In genomic region chr17:35345445-35345925, GRCh38 we compare ENCODE assay signal across 9 cellular contexts. TPM values are rescaled to one million over a fixed set of nuclear protein-coding genes. Genes with fewer than 3 reads are reported as not detected.
A peak's percentile ranks its signal among the peaks of the same experiment; 100 is the strongest.
DNase-seq lines count a peak whose midpoint lies in the region; ATAC-seq, FAIRE-seq and TF ChIP-seq lines count a peak whose summit lies in the region.
"Had no signal": no experiment of that assay in that cellular context is flagged by ENCODE, and none has a peak within 500 bp of the region (broad histone marks: within the 10 kb centered on the region; RNA-seq: fewer than 3 reads in every experiment).

No MANE protein-coding gene starts in this region.

- no peak for DNase-seq in stimulated activated naive CD8-positive, alpha-beta T cell treated with anti-CD3 and anti-CD28 coated beads, Interleukin-15, Interleukin-2, amounts not matched to agents 100 U/mL and 50 U/mL, for 24 hours
- DNase-seq in endothelial cell of umbilical vein (ENCODE audit: low read depth, low spot score) (no peak), natural killer cell (no peak), NCI-H187 (lab: John Stamatoyannopoulos, UW) (no peak), urothelium cell line (ENCODE audit: low spot score) (no peak)

- POLR2A ChIA-PET in endothelial cell of umbilical vein (lab: Charles Lee): no interaction called here

- no TSS peak for BruUV-seq in endothelial cell of umbilical vein (replicated peaks; lab: Mats Ljungman, UMichigan)

- peak overlapping the region in 1 of 3 experiments; percentile 46 for H3K4me3 ChIP-seq in endothelial cell of umbilical vein (replicated peaks in 1 of 3; ENCODE audit: insufficient read depth in 1 of 3, low read depth in 1 of 3, low read length in 3 of 3)

- peaks cover 11% of the 10 kb centered on the region for H3K27me3 Mint-ChIP-seq in stimulated activated naive CD8-positive, alpha-beta T cell treated with anti-CD3 and anti-CD28 coated beads, Interleukin-15, Interleukin-2, amounts not matched to agents 100 ng/mL and 50 ng/mL, for 24 hours
- H3K27me3 Mint-ChIP-seq in natural killer cell (ENCODE audit: low read depth in 2 of 2): no peaks in the 10 kb centered on the region

- H3K4me1 ChIP-seq in endothelial cell of umbilical vein (ENCODE audit: control insufficient read depth, extremely low read depth, insufficient read depth, low read length): peaks cover 10% of the 10 kb centered on the region
- H3K4me1 ChIP-seq: foreskin keratinocyte had no signal

- H3K9me1 ChIP-seq in endothelial cell of umbilical vein (replicated peaks; ENCODE audit: control insufficient read depth, extremely low read depth, insufficient read depth, low read length): no peaks in the 10 kb centered on the region

- intact Hi-C loops in endothelial cell of umbilical vein (cut with micrococcal nuclease) (no loop called here), natural killer cell (cut with micrococcal nuclease) (no loop called here)

- CTCF ChIA-PET in endothelial cell of umbilical vein (lab: Charles Lee): interaction anchor here (1.2 to 1.7 kb wide), 4 partner anchors 33 to 194 kb away, joined by 3 to 10 read pairs (median 4); no protein-coding TSS in a partner anchor

- no peak overlapping the region for H3K9ac ChIP-seq in endothelial cell of umbilical vein (replicated peaks; ENCODE audit: extremely low read depth, insufficient read depth, low read length)

- TF ChIP-seq CTCF in endothelial cell of umbilical vein (IDR thresholded peaks at IDR 0.05; ENCODE audit: extremely low read depth in 1 of 2, insufficient read depth in 1 of 2, low read depth in 1 of 2, low read length in 2 of 2): no peak
- no peak for TF ChIP-seq CTCF in natural killer cell (IDR thresholded peaks at IDR 0.05)

- FAIRE-seq in endothelial cell of umbilical vein (lab: Jason Lieb, UNC) (peak; percentile 12), urothelium cell line (lab: Jason Lieb, UNC) (no peak)

- peaks cover 4% of the 10 kb centered on the region for H3K36me3 Mint-ChIP-seq in stimulated activated naive CD8-positive, alpha-beta T cell treated with anti-CD3 and anti-CD28 coated beads, Interleukin-15, Interleukin-2, amounts not matched to agents 100 ng/mL and 50 ng/mL, for 24 hours (ENCODE audit: low read depth)
- peaks cover 11% of the 10 kb centered on the region for H3K36me3 Mint-ChIP-seq in natural killer cell

- no peak overlapping the region for H3K27ac ChIP-seq in endothelial cell of umbilical vein (ENCODE audit: insufficient read depth, low read depth, low read length)
- H3K27ac ChIP-seq: foreskin keratinocyte had no signal

- peak overlapping the region; percentile 71 for H3K27ac Mint-ChIP-seq in stimulated activated naive CD8-positive, alpha-beta T cell treated with anti-CD3 and anti-CD28 coated beads, Interleukin-15, Interleukin-2, amounts not matched to agents 100 ng/mL and 50 ng/mL, for 24 hours
- H3K27ac Mint-ChIP-seq in natural killer cell: peak overlapping the region; percentile 77 to 93

- H2AFZ ChIP-seq in endothelial cell of umbilical vein (ENCODE audit: low read depth, low read length): peak overlapping the region; percentile 60

- H3K4me3 Mint-ChIP-seq in stimulated activated naive CD8-positive, alpha-beta T cell treated with anti-CD3 and anti-CD28 coated beads, Interleukin-15, Interleukin-2, amounts not matched to agents 100 ng/mL and 50 ng/mL, for 24 hours: peak overlapping the region; percentile 88
- H3K4me3 Mint-ChIP-seq in natural killer cell: peak overlapping the region; percentile 96

- peaks cover 38% of the 10 kb centered on the region for H3K4me1 Mint-ChIP-seq in stimulated activated naive CD8-positive, alpha-beta T cell treated with anti-CD3 and anti-CD28 coated beads, Interleukin-15, Interleukin-2, amounts not matched to agents 100 ng/mL and 50 ng/mL, for 24 hours (ENCODE audit: low read depth)
- peaks cover 39 to 42% of the 10 kb centered on the region in 2 donors for H3K4me1 Mint-ChIP-seq in natural killer cell

- dilution Hi-C loops in endothelial cell of umbilical vein (cut with MboI; ENCODE audit: extremely low pct_ligation_motif_present, low sequenced_read_pairs): no loop called here

- H3K9me3 Mint-ChIP-seq in stimulated activated naive CD8-positive, alpha-beta T cell treated with anti-CD3 and anti-CD28 coated beads, Interleukin-15, Interleukin-2, amounts not matched to agents 100 ng/mL and 50 ng/mL, for 24 hours: no peaks in the 10 kb centered on the region
- H3K9me3 Mint-ChIP-seq in natural killer cell: no peaks in the 10 kb centered on the region

- no peaks in the 10 kb centered on the region for H3K79me2 ChIP-seq in endothelial cell of umbilical vein (ENCODE audit: control insufficient read depth, insufficient read depth, low read length)

- no peaks in the 10 kb centered on the region for H3K9me3 ChIP-seq in endothelial cell of umbilical vein (replicated peaks; ENCODE audit: control insufficient read depth, insufficient read depth, low read length)

- peaks cover 3 to 9% of the 10 kb centered on the region in 2 experiments for H3K27me3 ChIP-seq in endothelial cell of umbilical vein (ENCODE audit: control insufficient read depth in 2 of 2, insufficient read depth in 2 of 2, low read length in 2 of 2)

- H4K20me1 ChIP-seq in endothelial cell of umbilical vein (replicated peaks; ENCODE audit: control insufficient read depth, extremely low read depth, insufficient read depth, low read length): no peaks in the 10 kb centered on the region

- no peak for ATAC-seq in stimulated activated naive CD8-positive, alpha-beta T cell treated with anti-CD3 and anti-CD28 coated beads, Interleukin-15, Interleukin-2, amounts not matched to agents 100 U/mL and 50 U/mL, for 24 hours
- no peak for ATAC-seq in natural killer cell
- no peak for ATAC-seq in HG02763 (IDR thresholded peaks at IDR 0.05; ENCODE audit: unreplicated experiment)
- no peak for ATAC-seq in HG03342 (IDR thresholded peaks at IDR 0.05; ENCODE audit: unreplicated experiment)

- peaks cover 0 to under 1% of the 10 kb centered on the region in 2 experiments for H3K36me3 ChIP-seq in endothelial cell of umbilical vein (ENCODE audit: control insufficient read depth in 2 of 2, extremely low read depth in 1 of 2, insufficient read depth in 2 of 2, low read length in 2 of 2)

- no peak for TF ChIP-seq POLR2A in endothelial cell of umbilical vein (IDR thresholded peaks at IDR 0.05; ENCODE audit: low read depth, low read length)

- H3K4me2 ChIP-seq in endothelial cell of umbilical vein (ENCODE audit: insufficient read depth, low read length): peak overlapping the region; percentile 37

TF ChIP-seq in endothelial cell of umbilical vein, 7 proteins besides CTCF, POLR2A, EP300 and RAD21:
- no peak for TF ChIP-seq JUN (IDR thresholded peaks at IDR 0.05; ENCODE audit: borderline replicate concordance, insufficient read depth, insufficient read length, low read depth)
- TF ChIP-seq GATA2 (IDR thresholded peaks at IDR 0.05; ENCODE audit: insufficient read depth, insufficient read length, low read depth, low read length): no peak
- TF ChIP-seq POLR2AphosphoS5 (IDR thresholded peaks at IDR 0.05; ENCODE audit: insufficient read depth, low read depth, low read length): no peak
- TF ChIP-seq MYC (IDR thresholded peaks at IDR 0.05; ENCODE audit: low read depth, low read length): no peak
- no peak for TF ChIP-seq EZH2 (IDR thresholded peaks at IDR 0.05; ENCODE audit: borderline replicate concordance, low read depth, low read length, severe bottlenecking)

RNA-seq across cellular contexts. Expression of gene SLFN11, which starts 27.9 kb away (rescaled TPM):
- total RNA-seq in endothelial cell of umbilical vein (95.0 and 110 TPM in 2 replicates), natural killer cell (10 to 100 TPM; 22.9 to 31.8 (median 26.8) TPM)
- 33.0 and 37.0 TPM in 2 replicates for polyA plus RNA-seq in endothelial cell of umbilical vein
- 28.5 and 41.7 TPM in 2 replicates for polyA plus RNA-seq in endothelial cell of umbilical vein (2011; cell fraction: cytosol; rRNA removed)
- polyA plus RNA-seq in endothelial cell of umbilical vein (2011; cell fraction: nucleus; rRNA removed): 68.5 and 79.4 TPM in 2 replicates
- polyA plus RNA-seq in endothelial cell of umbilical vein (2012): 61.2 and 80.2 TPM in 2 replicates
- 126 and 127 TPM in 2 replicates for polyA minus RNA-seq in endothelial cell of umbilical vein
- 25.2 TPM for polyA minus RNA-seq in endothelial cell of umbilical vein (2011; cell fraction: cytosol; rRNA and poly(A)+ RNA removed)
- polyA minus RNA-seq in endothelial cell of umbilical vein (2011; cell fraction: nucleus; rRNA and poly(A)+ RNA removed): 64.0 and 77.2 TPM in 2 replicates
